ENCODE assay signal across 1 cellular context in the genomic region with DNA sequence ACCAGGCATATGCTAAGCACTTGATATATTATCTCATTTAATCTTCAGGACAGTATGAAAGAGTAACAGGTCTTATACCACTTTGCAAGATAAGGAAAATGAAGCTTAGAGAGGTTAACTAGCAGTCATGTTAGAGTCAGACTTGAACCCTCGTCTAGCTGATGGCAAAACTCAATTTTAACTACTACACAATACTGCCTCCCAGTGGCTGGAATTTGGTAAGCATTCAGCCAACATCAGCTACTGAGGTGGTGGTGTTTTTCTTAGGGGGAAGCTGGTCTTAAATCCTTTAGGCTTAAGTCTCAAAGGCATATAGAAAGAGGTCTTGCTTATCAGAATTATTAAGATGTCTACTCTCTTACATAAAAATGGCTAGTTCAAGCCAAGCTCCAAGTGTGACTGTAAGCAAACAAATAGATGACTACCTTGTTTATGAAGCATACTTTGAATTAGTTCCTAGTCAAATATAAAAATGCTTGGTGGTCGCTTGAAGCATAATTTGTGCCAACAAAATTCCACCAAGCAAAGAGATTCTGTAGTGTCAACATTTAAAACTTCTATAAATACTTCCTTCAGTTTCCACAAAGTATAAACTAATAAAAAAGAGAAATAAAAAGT.
TF ChIP-seq lines count a peak whose summit lies in the region.

No MANE protein-coding gene starts in this region.

TF ChIP-seq in HCT116, 20 proteins besides CTCF, POLR2A, EP300 and RAD21 (continued from another document):
- TF ChIP-seq, protein P1, sequence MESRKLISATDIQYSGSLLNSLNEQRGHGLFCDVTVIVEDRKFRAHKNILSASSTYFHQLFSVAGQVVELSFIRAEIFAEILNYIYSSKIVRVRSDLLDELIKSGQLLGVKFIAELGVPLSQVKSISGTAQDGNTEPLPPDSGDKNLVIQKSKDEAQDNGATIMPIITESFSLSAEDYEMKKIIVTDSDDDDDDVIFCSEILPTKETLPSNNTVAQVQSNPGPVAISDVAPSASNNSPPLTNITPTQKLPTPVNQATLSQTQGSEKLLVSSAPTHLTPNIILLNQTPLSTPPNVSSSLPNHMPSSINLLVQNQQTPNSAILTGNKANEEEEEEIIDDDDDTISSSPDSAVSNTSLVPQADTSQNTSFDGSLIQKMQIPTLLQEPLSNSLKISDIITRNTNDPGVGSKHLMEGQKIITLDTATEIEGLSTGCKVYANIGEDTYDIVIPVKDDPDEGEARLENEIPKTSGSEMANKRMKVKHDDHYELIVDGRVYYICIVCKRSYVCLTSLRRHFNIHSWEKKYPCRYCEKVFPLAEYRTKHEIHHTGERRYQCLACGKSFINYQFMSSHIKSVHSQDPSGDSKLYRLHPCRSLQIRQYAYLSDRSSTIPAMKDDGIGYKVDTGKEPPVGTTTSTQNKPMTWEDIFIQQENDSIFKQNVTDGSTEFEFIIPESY (IDR thresholded peaks at IDR 0.05; ENCODE audit: extremely low read depth, insufficient replicate concordance, low read length): no peak
- no peak for TF ChIP-seq FOSL1 (IDR thresholded peaks at IDR 0.05; ENCODE audit: low read depth)
TF ChIP-seq in HCT116: peak in this region for 0.
